Comparison of ENCODE assay signal across 16 cellular contexts in genomic region chr12:71061451-71061850, GRCh38.
"Had no signal": no experiment of that assay in that cellular context is flagged by ENCODE, and none has a peak within 500 bp of the region (broad histone marks: within the 10 kb centered on the region; RNA-seq: fewer than 3 reads in every experiment).

No MANE protein-coding gene starts in this region.

- H3K27me3 Mint-ChIP-seq: dendritic cell treated with granulocyte-macrophage colony-stimulating factor and Interleukin-4, amounts not matched to agents 40 ng/mL and 50 ng/mL, for 4 days; type B pancreatic cell had no signal

- H3K36me3 ChIP-seq: heart right ventricle, suprapubic skin, thyroid gland had no signal

- H3K27ac Mint-ChIP-seq: dendritic cell treated with granulocyte-macrophage colony-stimulating factor and Interleukin-4, amounts not matched to agents 40 ng/mL and 50 ng/mL, for 4 days; naive thymus-derived CD4-positive, alpha-beta T cell; stimulated activated effector memory CD8-positive, alpha-beta T cell treated with anti-CD3 and anti-CD28 coated beads, Interleukin-12 subunit alpha, Interleukin-12 subunit beta, amount 100 ng/mL, for 72 hours; type B pancreatic cell had no signal

- H3K27me3 ChIP-seq: heart right ventricle, suprapubic skin, thyroid gland had no signal

- DNase-seq: erythroblast; foreskin melanocyte; heart right ventricle; islet precursor cell; left cardiac atrium; naive thymus-derived CD4-positive, alpha-beta T cell; right cardiac atrium; stimulated activated CD4-positive, alpha-beta T cell treated with anti-CD3 and anti-CD28 coated beads, Interleukin-4, amount 100 ng/mL, for 1 hour; stimulated activated CD8-positive, alpha-beta memory T cell treated with anti-CD3 and anti-CD28 coated beads, Interleukin-4, amount 100 ng/mL, for 48 hours; stimulated activated naive CD8-positive, alpha-beta T cell treated with anti-CD3 and anti-CD28 coated beads, Interleukin-15, Interleukin-2, amounts not matched to agents 100 U/mL and 50 U/mL, for 24 hours; thyroid gland had no signal

- H3K36me3 Mint-ChIP-seq: naive thymus-derived CD4-positive, alpha-beta T cell; stimulated activated effector memory CD8-positive, alpha-beta T cell treated with anti-CD3 and anti-CD28 coated beads, Interleukin-12 subunit alpha, Interleukin-12 subunit beta, amount 100 ng/mL, for 72 hours; type B pancreatic cell had no signal

- H3K9me3 Mint-ChIP-seq: neural crest cell, type B pancreatic cell had no signal

- H3K4me3 ChIP-seq: heart right ventricle, suprapubic skin, thyroid gland had no signal

- ATAC-seq: heart right ventricle; left cardiac atrium; naive thymus-derived CD4-positive, alpha-beta T cell; right cardiac atrium; stimulated activated effector memory CD8-positive, alpha-beta T cell treated with anti-CD3 and anti-CD28 coated beads, Interleukin-12 subunit alpha, Interleukin-12 subunit beta, amount 100 ng/mL, for 72 hours; stimulated activated naive CD8-positive, alpha-beta T cell treated with anti-CD3 and anti-CD28 coated beads, Interleukin-15, Interleukin-2, amounts not matched to agents 100 U/mL and 50 U/mL, for 24 hours had no signal

- H3K4me1 ChIP-seq: heart right ventricle, suprapubic skin, thyroid gland had no signal

- H3K4me1 Mint-ChIP-seq: naive thymus-derived CD4-positive, alpha-beta T cell; neural crest cell; stimulated activated effector memory CD8-positive, alpha-beta T cell treated with anti-CD3 and anti-CD28 coated beads, Interleukin-12 subunit alpha, Interleukin-12 subunit beta, amount 100 ng/mL, for 72 hours had no signal

- H3K9me3 ChIP-seq: heart right ventricle, suprapubic skin, thyroid gland had no signal

- H3K27ac ChIP-seq: heart right ventricle, suprapubic skin, thyroid gland had no signal

- H3K4me3 Mint-ChIP-seq: dendritic cell treated with granulocyte-macrophage colony-stimulating factor and Interleukin-4, amounts not matched to agents 40 ng/mL and 50 ng/mL, for 4 days; naive thymus-derived CD4-positive, alpha-beta T cell; neural crest cell; stimulated activated effector memory CD8-positive, alpha-beta T cell treated with anti-CD3 and anti-CD28 coated beads, Interleukin-12 subunit alpha, Interleukin-12 subunit beta, amount 100 ng/mL, for 72 hours; type B pancreatic cell had no signal
